9 cellular contexts compared by ENCODE assay signal in the genomic region with DNA sequence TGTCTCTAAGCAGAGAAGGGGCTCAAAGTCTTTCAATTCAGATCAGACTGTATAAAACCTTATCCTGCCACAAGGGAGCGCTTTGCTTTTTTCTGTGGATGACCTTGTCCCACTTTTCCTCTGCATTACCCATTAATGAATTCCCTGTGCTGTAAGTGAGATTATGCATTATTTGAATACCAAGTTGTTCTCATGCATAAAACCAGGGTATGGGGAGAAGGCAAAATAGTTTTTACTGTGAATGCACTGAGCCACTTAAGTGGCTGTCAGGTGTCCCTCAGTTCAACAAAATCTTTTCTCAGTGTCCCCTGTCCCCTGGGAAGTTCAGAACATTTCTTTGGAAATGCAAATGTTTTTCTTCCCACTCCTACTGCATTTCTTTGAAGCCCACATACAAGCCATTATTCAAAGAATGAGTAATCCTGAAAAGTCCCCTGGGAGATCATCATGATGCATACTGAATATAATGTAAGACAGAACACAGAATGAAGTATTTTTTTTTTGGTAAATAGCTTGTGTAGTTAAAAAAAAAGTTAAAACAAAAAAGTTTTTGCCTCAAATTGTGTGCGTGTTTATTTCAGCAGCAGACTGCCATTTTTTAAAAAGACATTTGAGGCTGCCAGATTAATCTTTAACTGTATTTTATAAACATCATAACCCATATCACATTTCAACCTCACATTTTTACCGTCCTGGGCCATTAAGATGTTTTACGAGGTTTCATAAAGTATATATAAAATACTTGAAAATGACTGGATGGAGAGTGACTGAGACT.
DNase-seq lines count a peak whose midpoint lies in the region; ATAC-seq and TF ChIP-seq lines count a peak whose summit lies in the region.
"Had no signal": no experiment of that assay in that cellular context is flagged by ENCODE, and none has a peak within 500 bp of the region (broad histone marks: within the 10 kb centered on the region; RNA-seq: fewer than 3 reads in every experiment).

No MANE protein-coding gene starts in this region.

- no peak for ATAC-seq in GM19397 (IDR thresholded peaks at IDR 0.05; ENCODE audit: unreplicated experiment)

- intact Hi-C loops in cardiac septum (cut with DNase I), result no loop called here

- H3K27me3 ChIP-seq in H7 (ENCODE audit: control insufficient read depth, insufficient read depth, low read length), result no peaks in the 10 kb centered on the region

- TF ChIP-seq CTCF in retinal pigment epithelial cell (conservative IDR thresholded peaks at IDR 0.05; ENCODE audit: low read depth, low read length), result peak; percentile 62

- DNase-seq in H7 (peak; percentile 2), NCI-H460 (ENCODE audit: extremely low read depth, low read depth) (peak; percentile 4), fibroblast of gingiva (ENCODE audit: low read depth) (peak; percentile 82), retinal pigment epithelial cell (ENCODE audit: low read depth) (peak; percentile 33), cardiac septum (ENCODE audit: low spot score) (no peak), NCI-H2196 treated with DMSO at 0.1 percent for 48 hours (lab: John Stamatoyannopoulos, UW; ENCODE audit: unreplicated experiment) (no peak)

- no peak overlapping the region for H3K4me3 ChIP-seq in H7 (ENCODE audit: insufficient read depth, low read depth, low read length)
- H3K4me3 ChIP-seq in retinal pigment epithelial cell (ENCODE audit: low read length), result no peak overlapping the region
- H3K4me3 ChIP-seq: lung, thoracic aorta had no signal

- no peaks in the 10 kb centered on the region for H3K36me3 ChIP-seq in H7 (replicated peaks; ENCODE audit: control insufficient read depth, insufficient read depth, low read length)
- H3K36me3 ChIP-seq: thoracic aorta had no signal

Comparison
In these comparisons a context has a peak if more than half of its experiments do, and no peak if none do; other contexts are left out.
1. DNase-seq: peak in H7 (single experiment), NCI-H460 (single experiment), fibroblast of gingiva (single experiment) and retinal pigment epithelial cell (single experiment); none in cardiac septum (single experiment) and NCI-H2196 treated with DMSO at 0.1 percent for 48 hours (single experiment).